1 cellular context compared by ENCODE assay signal in the genomic region with DNA sequence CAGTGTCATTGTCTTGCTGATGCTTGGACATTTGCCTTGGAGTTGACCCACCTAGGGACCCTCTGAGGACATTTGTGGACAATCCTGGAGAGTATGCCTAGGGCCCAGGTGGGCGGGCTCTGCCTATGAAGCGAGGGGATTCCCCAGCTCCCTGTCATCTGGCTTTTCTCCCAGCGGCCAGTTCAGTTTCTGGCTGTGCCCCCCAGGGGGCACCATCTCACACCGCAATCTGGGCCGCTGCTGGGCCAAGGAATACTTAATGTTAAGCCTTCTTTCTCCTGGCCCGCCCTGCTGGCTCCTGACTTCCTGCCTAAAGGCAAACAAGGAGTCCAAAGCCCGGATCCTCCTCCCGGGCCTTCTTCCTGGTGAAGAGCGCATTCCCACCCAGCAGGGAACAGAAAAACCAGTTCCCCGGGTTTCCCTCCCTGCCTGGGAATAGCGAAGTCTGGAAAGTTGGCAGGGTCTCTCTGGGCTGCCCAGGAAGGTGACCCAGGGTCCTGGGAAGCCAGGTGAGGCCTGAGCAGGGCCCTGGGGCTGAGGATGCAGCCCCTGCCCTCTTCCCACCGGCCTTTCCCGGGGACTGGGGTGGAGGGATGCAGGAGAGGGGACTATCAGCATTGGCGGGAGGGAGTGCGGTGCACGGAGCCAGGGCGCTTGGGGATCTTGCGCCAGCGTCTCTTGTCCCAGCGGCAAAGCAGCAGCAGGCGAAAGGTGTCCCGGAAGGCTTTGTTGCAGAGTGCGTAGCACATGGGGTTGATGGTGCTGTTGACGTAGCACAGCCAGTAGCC.
TF ChIP-seq lines count a peak whose summit lies in the region.

No MANE protein-coding gene starts in this region.

TF ChIP-seq in GM23338, 12 proteins besides CTCF, POLR2A, EP300 and RAD21 (continued from another document):
- TF ChIP-seq ZNF462 (CRISPR knock-in tag; IDR thresholded peaks at IDR 0.05) (peak; percentile 68), ZNF114 (CRISPR knock-in tag; IDR thresholded peaks at IDR 0.05) (peak; percentile 57; the same call in 1 of the 2 replicates), REST (IDR thresholded peaks at IDR 0.05; ENCODE audit: unreplicated experiment) (no peak)
- TF ChIP-seq, protein P1, sequence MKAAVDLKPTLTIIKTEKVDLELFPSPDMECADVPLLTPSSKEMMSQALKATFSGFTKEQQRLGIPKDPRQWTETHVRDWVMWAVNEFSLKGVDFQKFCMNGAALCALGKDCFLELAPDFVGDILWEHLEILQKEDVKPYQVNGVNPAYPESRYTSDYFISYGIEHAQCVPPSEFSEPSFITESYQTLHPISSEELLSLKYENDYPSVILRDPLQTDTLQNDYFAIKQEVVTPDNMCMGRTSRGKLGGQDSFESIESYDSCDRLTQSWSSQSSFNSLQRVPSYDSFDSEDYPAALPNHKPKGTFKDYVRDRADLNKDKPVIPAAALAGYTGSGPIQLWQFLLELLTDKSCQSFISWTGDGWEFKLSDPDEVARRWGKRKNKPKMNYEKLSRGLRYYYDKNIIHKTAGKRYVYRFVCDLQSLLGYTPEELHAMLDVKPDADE (IDR thresholded peaks at IDR 0.05) = peak; percentile 56
